ENCODE assay signal across 8 cellular contexts in the genomic region with DNA sequence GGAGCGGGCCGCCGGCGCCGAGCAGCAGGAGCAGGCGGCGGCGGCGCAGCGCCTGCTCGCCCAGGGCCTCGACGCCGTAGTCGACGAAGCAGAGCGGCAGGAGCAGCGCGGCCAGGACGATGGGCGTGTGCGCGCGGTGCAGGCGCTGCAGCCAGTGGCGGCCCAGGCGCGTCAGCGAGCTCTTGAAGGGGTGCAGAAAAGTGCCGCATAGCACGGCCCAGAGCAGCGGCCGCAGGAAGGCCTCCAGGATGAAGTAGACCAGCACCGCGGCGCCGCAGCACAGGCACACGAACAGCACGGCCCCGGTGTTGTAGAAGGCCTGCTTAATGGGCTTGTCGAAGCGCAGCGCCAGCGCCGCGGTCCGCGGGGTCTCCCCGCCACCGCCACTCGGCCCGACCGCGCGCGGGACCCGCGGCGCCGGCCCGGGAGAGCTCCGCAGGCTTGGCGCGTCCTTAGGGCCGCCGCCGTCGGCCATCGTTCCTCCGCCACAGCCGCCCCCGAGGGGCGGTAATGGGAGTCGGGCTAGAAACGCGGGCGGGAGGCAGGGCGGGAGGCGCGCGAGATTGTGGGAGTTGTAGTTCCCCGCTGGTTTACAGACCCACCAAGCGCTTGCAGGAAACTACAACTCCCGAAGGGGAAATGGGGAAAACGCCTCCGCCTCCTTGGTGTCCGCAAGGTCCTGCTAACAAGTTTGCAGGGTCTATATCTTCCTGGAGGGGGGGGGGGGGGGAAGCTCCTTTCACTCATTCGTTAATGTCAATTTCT. TPM values are rescaled to one million over a fixed set of nuclear protein-coding genes. Genes with fewer than 3 reads are reported as not detected.
DNase-seq lines count a peak whose midpoint lies in the region; ATAC-seq, FAIRE-seq and TF ChIP-seq lines count a peak whose summit lies in the region.

A gene (minus strand): TSS at position 509 of the 765 bp plus-strand sequence. CDS start 34 bp downstream, at position 475.

- no TSS peak for BruUV-seq in HepG2 (replicated peaks; lab: Mats Ljungman, UMichigan)

- no peaks in the 10 kb centered on the region for H3K9me3 ChIP-seq in HepG2 (ENCODE audit: low read length)

- peak; percentile 0; the same call in 1 of the 2 replicates for TF ChIP-seq CTCF in HepG2 (CRISPR knock-in tag; IDR thresholded peaks at IDR 0.05)

- TF ChIP-seq EP300 in HepG2 (IDR thresholded peaks at IDR 0.05; ENCODE audit: low read depth in 2 of 2, low read length in 2 of 2) (0 out of 4 replicates have a peak, but pooled peaks of 1 of the 2 experiments have one; percentile 11), HepG2 (CRISPR knock-in tag; IDR thresholded peaks at IDR 0.05; ENCODE audit: borderline replicate concordance) (no peak)

- peak; percentile 63 for FAIRE-seq in HepG2 (lab: Jason Lieb, UNC)

- TF ChIP-seq POLR2A in HepG2 (IDR thresholded peaks at IDR 0.05; ENCODE audit: insufficient read depth in 1 of 2, low read depth in 2 of 2, low read length in 2 of 2) = peak; percentile 66 to 74

- DNase-seq in C1 segment of cervical spinal cord (lab: John Stamatoyannopoulos, UW) = peak; percentile 63 to 99 (median 92)
- DNase-seq in NCI-H748 treated with DMSO at 0.1 percent for 48 hours (lab: John Stamatoyannopoulos, UW) = peak; percentile 96
- peak; percentile 74 to 92 for DNase-seq in activated CD4-positive, alpha-beta T cell treated with anti-CD3 and anti-CD28 coated beads, Interleukin-2, amount 50 U/mL, for 24 hours (ENCODE audit: low read depth in 1 of 2, low spot score in 1 of 2)
- peak; percentile 100 for DNase-seq in dermis blood vessel endothelial cell
- DNase-seq in HepG2 (ENCODE audit: low spot score) = peak; percentile 98
- DNase-seq in stimulated activated CD4-positive, alpha-beta T cell treated with anti-CD3 and anti-CD28 coated beads, Interleukin-4, amount 100 ng/mL, for 1 hour = peak; percentile 91

- H3K4me1 ChIP-seq in HepG2 (ENCODE audit: insufficient read depth, low read length) = peaks cover 81% of the 10 kb centered on the region

- peak within 1 kb of the TSS; percentile 91 to 96 (median 95) for H3K4me3 ChIP-seq in HepG2 (replicated peaks in 1 of 3; ENCODE audit: insufficient read depth in 1 of 3, low read depth in 2 of 3, low read length in 3 of 3)

- peaks cover 48% of the 10 kb centered on the region for H3K79me2 ChIP-seq in HepG2 (ENCODE audit: insufficient read depth, low read length)

- H3K27ac ChIP-seq in HepG2 (ENCODE audit: extremely low read length, insufficient read depth, low read length) = peak within 1 kb of the TSS; percentile 77

- intact Hi-C loops in HepG2 (cut with micrococcal nuclease; ENCODE audit: unreplicated experiment) = loop anchor here (5.0 to 10.0 kb wide), 4 partner anchors 63 to 205 kb away; a partner anchor contains a TSS

- WGBS in HepG2 (ENCODE audit: low lambda C conversion rate) = 0% methylated on average over 6 of the region's 88 CpGs

- no peaks in the 10 kb centered on the region for H3K36me3 ChIP-seq in HepG2 (replicated peaks in 1 of 2; ENCODE audit: control insufficient read depth in 1 of 2, insufficient read depth in 2 of 2, low read length in 2 of 2)

- H3K9ac ChIP-seq in HepG2 (ENCODE audit: insufficient read depth, low read depth, low read length) = peak within 1 kb of the TSS; percentile 95

- H3K4me2 ChIP-seq in HepG2 (ENCODE audit: low read depth, low read length) = peak within 1 kb of the TSS; percentile 95

- CTCF ChIA-PET in HepG2 (lab: Yijun Ruan, JAX; ENCODE audit: low intra/inter-chr PET ratio, low total read pairs) = no interaction called here

- no peaks in the 10 kb centered on the region for H3K27me3 ChIP-seq in HepG2 (ENCODE audit: control insufficient read depth in 1 of 2, insufficient read depth in 2 of 2, low read length in 2 of 2)

- in situ Hi-C loops in HepG2 (cut with HindIII; ENCODE audit: extremely low pct_ligation_motif_present, low pct_unique_long_range_greater_than_20kb) = no loop called here

- peaks cover 14% of the 10 kb centered on the region for H4K20me1 ChIP-seq in HepG2 (ENCODE audit: insufficient read depth, low read length)

- TF ChIP-seq RAD21 in HepG2 (CRISPR knock-in tag; IDR thresholded peaks at IDR 0.05) = 0 out of 2 replicates have a peak, but pooled peaks have one; percentile 22

- POLR2A ChIA-PET in HepG2 (lab: Yijun Ruan, JAX) = interaction anchor here (0.7 to 1.6 kb wide), 10 partner anchors 9 to 83 kb away, joined by 3 to 10 read pairs (median 4); no protein-coding TSS in a partner anchor

- no peak within 1 kb of the TSS for H2AFZ ChIP-seq in HepG2 (ENCODE audit: low read length)

- ATAC-seq in GM19372 (IDR thresholded peaks at IDR 0.05; ENCODE audit: low read depth, unreplicated experiment) (peak; percentile 87), HG03558 (IDR thresholded peaks at IDR 0.05; ENCODE audit: extremely low read depth, unreplicated experiment) (peak; percentile 74), HepG2 (peak; percentile 90)

TF ChIP-seq in HepG2, 621 proteins besides CTCF, POLR2A, EP300 and RAD21 (continues in another document):
- TF ChIP-seq TOE1 (CRISPR knock-in tag; IDR thresholded peaks at IDR 0.05) = no peak
- no peak for TF ChIP-seq ZNF75D (CRISPR knock-in tag; IDR thresholded peaks at IDR 0.05; ENCODE audit: borderline replicate concordance)
- TF ChIP-seq, protein P1, sequence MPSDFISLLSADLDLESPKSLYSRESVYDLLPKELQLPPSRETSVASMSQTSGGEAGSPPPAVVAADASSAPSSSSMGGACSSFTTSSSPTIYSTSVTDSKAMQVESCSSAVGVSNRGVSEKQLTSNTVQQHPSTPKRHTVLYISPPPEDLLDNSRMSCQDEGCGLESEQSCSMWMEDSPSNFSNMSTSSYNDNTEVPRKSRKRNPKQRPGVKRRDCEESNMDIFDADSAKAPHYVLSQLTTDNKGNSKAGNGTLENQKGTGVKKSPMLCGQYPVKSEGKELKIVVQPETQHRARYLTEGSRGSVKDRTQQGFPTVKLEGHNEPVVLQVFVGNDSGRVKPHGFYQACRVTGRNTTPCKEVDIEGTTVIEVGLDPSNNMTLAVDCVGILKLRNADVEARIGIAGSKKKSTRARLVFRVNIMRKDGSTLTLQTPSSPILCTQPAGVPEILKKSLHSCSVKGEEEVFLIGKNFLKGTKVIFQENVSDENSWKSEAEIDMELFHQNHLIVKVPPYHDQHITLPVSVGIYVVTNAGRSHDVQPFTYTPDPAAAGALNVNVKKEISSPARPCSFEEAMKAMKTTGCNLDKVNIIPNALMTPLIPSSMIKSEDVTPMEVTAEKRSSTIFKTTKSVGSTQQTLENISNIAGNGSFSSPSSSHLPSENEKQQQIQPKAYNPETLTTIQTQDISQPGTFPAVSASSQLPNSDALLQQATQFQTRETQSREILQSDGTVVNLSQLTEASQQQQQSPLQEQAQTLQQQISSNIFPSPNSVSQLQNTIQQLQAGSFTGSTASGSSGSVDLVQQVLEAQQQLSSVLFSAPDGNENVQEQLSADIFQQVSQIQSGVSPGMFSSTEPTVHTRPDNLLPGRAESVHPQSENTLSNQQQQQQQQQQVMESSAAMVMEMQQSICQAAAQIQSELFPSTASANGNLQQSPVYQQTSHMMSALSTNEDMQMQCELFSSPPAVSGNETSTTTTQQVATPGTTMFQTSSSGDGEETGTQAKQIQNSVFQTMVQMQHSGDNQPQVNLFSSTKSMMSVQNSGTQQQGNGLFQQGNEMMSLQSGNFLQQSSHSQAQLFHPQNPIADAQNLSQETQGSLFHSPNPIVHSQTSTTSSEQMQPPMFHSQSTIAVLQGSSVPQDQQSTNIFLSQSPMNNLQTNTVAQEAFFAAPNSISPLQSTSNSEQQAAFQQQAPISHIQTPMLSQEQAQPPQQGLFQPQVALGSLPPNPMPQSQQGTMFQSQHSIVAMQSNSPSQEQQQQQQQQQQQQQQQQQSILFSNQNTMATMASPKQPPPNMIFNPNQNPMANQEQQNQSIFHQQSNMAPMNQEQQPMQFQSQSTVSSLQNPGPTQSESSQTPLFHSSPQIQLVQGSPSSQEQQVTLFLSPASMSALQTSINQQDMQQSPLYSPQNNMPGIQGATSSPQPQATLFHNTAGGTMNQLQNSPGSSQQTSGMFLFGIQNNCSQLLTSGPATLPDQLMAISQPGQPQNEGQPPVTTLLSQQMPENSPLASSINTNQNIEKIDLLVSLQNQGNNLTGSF (CRISPR knock-in tag; IDR thresholded peaks at IDR 0.05) = no peak
- TF ChIP-seq ZNF10 (CRISPR knock-in tag; IDR thresholded peaks at IDR 0.05; ENCODE audit: borderline replicate concordance, low read depth) = no peak
- no peak for TF ChIP-seq RORA (CRISPR knock-in tag; IDR thresholded peaks at IDR 0.05)
- TF ChIP-seq SP4 (CRISPR knock-in tag; IDR thresholded peaks at IDR 0.05) = peak; percentile 81; the same call in 1 of the 2 replicates
- no peak for TF ChIP-seq TGIF2 (CRISPR knock-in tag; IDR thresholded peaks at IDR 0.05)
- TF ChIP-seq JARID2 (CRISPR knock-in tag; IDR thresholded peaks at IDR 0.05; ENCODE audit: insufficient replicate concordance) = no peak
- TF ChIP-seq SATB2 (CRISPR knock-in tag; IDR thresholded peaks at IDR 0.05) = 0 out of 2 replicates have a peak, but pooled peaks have one; percentile 30
- peak; percentile 64; the same call in 1 of the 2 replicates for TF ChIP-seq ZFP36L1 (CRISPR knock-in tag; IDR thresholded peaks at IDR 0.05)

RNA-seq across cellular contexts. Expression of the gene that starts here (rescaled TPM):
- 82.4 and 119 TPM in 2 replicates for total RNA-seq in dermis blood vessel endothelial cell
- 39.7 and 55.4 TPM in 2 replicates for total RNA-seq in HepG2 (2016; rRNA removed; fragmentation: Illumina TruSeq; extraction: Trizol)
- 31.4 and 37.1 TPM in 2 replicates for total RNA-seq in HepG2 (2016; cell fraction: cytosol; rRNA removed; fragmentation: Illumina TruSeq; extraction: Trizol; ENCODE audit: low read depth)
- 37.5 and 55.7 TPM in 2 replicates for total RNA-seq in HepG2 (2016; cell fraction: insoluble cytoplasmic fraction; rRNA removed; fragmentation: Illumina TruSeq; extraction: Trizol)
- 23.4 and 26.2 TPM in 2 replicates for total RNA-seq in HepG2 (2016; cell fraction: membrane; rRNA removed; fragmentation: Illumina TruSeq; extraction: Trizol)
- total RNA-seq in HepG2 (2016; cell fraction: nucleus; rRNA removed; fragmentation: Illumina TruSeq; extraction: Trizol) = 66.5 and 76.9 TPM in 2 replicates
- polyA plus RNA-seq in HepG2 (2011; rRNA removed) = 40.1 and 53.5 TPM in 2 replicates
- 37.5 and 46.4 TPM in 2 replicates for polyA plus RNA-seq in HepG2 (2011; cell fraction: cytosol; rRNA removed)
- polyA plus RNA-seq in HepG2 (2011; cell fraction: nucleus; rRNA removed) = 19.8 and 20.7 TPM in 2 replicates
- polyA plus RNA-seq in HepG2 (2012) = 38.8 and 42.3 TPM in 2 replicates
- 2.8 and 3.1 TPM in 2 replicates for polyA plus RNA-seq in HepG2 (2016; cell fraction: cytosol; fragmentation: Illumina TruSeq; extraction: Trizol; ENCODE audit: low read depth)
- polyA plus RNA-seq in HepG2 (2016; cell fraction: insoluble cytoplasmic fraction; fragmentation: Illumina TruSeq; extraction: Trizol; ENCODE audit: low read depth) = 21.3 and 22.2 TPM in 2 replicates
- polyA plus RNA-seq in HepG2 (2016; cell fraction: membrane; fragmentation: Illumina TruSeq; extraction: Trizol; ENCODE audit: low read depth) = 6.3 and 7.1 TPM in 2 replicates
- 47.4 and 49.5 TPM in 2 replicates for polyA plus RNA-seq in HepG2 (2016; cell fraction: nucleus; fragmentation: Illumina TruSeq; extraction: Trizol; ENCODE audit: insufficient read depth, low read depth)
- polyA minus RNA-seq in HepG2 (2011; rRNA and poly(A)+ RNA removed; ENCODE audit: low replicate concordance) = 159 and 167 TPM in 2 replicates
- polyA minus RNA-seq in HepG2 (2011; cell fraction: cytosol; rRNA and poly(A)+ RNA removed) = 73.8 and 78.2 TPM in 2 replicates
- polyA minus RNA-seq in HepG2 (2011; cell fraction: nucleus; rRNA and poly(A)+ RNA removed) = 70.7 and 85.5 TPM in 2 replicates

Comparison
In these comparisons a context has a peak if more than half of its experiments do, and no peak if none do; other contexts are left out.
1. Peak in every context shown above with its lines: DNase-seq, ATAC-seq, H3K4me3 ChIP-seq and H3K27ac ChIP-seq.